Comparison of ENCODE assay signal across 20 cellular contexts in genomic region chr1:48206371-48206770, GRCh38. TPM values are rescaled to one million over a fixed set of nuclear protein-coding genes. Genes with fewer than 3 reads are reported as not detected.
"Had no signal": no experiment of that assay in that cellular context is flagged by ENCODE, and none has a peak within 500 bp of the region (broad histone marks: within the 10 kb centered on the region; RNA-seq: fewer than 3 reads in every experiment).

No MANE protein-coding gene starts in this region.

- H3K36me3 ChIP-seq: brain microvascular endothelial cell, right lobe of liver, upper lobe of right lung had no signal

- H3K27ac ChIP-seq: brain microvascular endothelial cell, right lobe of liver, testis, upper lobe of right lung had no signal

- H3K4me3 ChIP-seq: right lobe of liver, testis, upper lobe of right lung had no signal

- H3K4me1 ChIP-seq: right lobe of liver, testis, upper lobe of right lung had no signal

- ATAC-seq: activated T-helper 17 cell treated with anti-CD3 and anti-CD28 coated beads, Interleukin-2, amount 50 U/mL, for 72 hours had no signal

- H3K9me3 ChIP-seq: right lobe of liver, testis, upper lobe of right lung had no signal

- H3K27me3 ChIP-seq: brain microvascular endothelial cell, right lobe of liver, testis, upper lobe of right lung had no signal

- DNase-seq: activated CD4-positive, alpha-beta T cell treated with anti-CD3 and anti-CD28 coated beads for 1 hour; activated CD4-positive, alpha-beta T cell treated with anti-CD3 and anti-CD28 coated beads, Interleukin-2, amount 50 U/mL, for 4 hours; activated naive CD4-positive, alpha-beta T cell treated with Interleukin-2 at 50 U/mL for 16 hours; activated T-cell treated with anti-CD3 and anti-CD28 coated beads for 4 hours; anterior cingulate cortex; brain microvascular endothelial cell; cortex of kidney; effector CD8-positive, alpha-beta T cell; foreskin fibroblast; hippocampal formation; kidney; right lobe of liver; stimulated activated naive CD8-positive, alpha-beta T cell treated with anti-CD3 and anti-CD28 coated beads, Interleukin-15, amount 100 ng/mL, for 72 hours; testis; upper lobe of right lung had no signal

RNA-seq across cellular contexts. Expression of gene SLC5A9, which starts 16.1 kb away (rescaled TPM):
- total RNA-seq: activated T-helper 17 cell treated with anti-CD3 and anti-CD28 coated beads, Interleukin-2, amount 50 U/mL, for 72 hours; endothelial cell of umbilical vein; myocyte; osteocyte; pulmonary artery endothelial cell had no signal
